1 cellular context compared by ENCODE assay signal in the genomic region with DNA sequence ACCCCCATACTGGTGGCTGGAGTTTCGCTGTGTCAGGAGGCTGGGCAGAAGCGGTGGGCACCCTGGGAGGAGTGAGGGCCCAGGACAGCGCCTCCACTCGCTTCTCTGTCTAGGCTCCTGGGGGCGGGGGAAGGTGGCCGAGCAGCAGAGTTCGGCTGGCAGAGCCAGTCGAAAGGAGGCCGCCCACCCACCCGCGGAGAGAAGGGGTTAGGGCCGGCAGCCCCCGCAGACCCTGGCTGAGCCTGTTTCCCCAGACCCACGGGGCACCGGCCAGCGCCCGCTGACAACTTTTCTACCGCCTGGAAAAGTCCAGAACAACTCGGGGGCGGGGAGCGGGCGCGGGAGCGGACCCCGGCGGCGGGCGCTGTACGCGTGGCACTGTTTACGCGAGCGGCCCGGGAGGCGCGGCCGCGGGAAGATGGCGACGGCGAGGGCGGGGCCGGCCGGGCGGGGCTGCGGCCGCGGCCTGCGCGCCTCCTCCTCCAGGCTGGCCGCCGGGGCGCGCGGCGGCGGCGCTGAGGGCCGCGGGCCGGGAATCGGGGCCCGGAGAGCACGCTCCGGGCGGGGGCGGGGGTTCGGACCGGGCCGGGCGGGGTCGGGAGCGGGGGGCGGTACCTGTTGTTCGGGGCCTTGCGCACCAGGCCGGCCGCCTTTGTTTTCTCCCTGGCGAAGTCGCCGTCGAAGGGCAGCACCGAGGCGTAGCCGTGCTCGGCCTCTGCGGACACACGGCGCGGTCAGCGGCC.
TF ChIP-seq lines count a peak whose summit lies in the region.

No MANE protein-coding gene starts in this region.

TF ChIP-seq in K562, 482 proteins besides CTCF, POLR2A, EP300 and RAD21 (continued from another document and continues in another):
- TF ChIP-seq ZBED1 (IDR thresholded peaks at IDR 0.05) (no peak), SIN3A (IDR thresholded peaks at IDR 0.05; ENCODE audit: borderline replicate concordance in 2 of 2, control insufficient read depth in 1 of 2, low read depth in 2 of 2, low read length in 2 of 2) (peak; percentile 60 to 77; a peak in 1 of 4 replicates), NFE2 (IDR thresholded peaks at IDR 0.05; ENCODE audit: low read depth) (no peak), POLR2H (tag; IDR thresholded peaks at IDR 0.05; ENCODE audit: low read depth) (no peak), VEZF1 (CRISPR knock-in tag; IDR thresholded peaks at IDR 0.05) (peak; percentile 90), ZBTB40 (IDR thresholded peaks at IDR 0.05) (peak; percentile 40; the same call in 1 of the 2 replicates), ZBTB40 (CRISPR knock-in tag; IDR thresholded peaks at IDR 0.05) (no peak), MYC (IDR thresholded peaks at IDR 0.05; ENCODE audit: low read depth, low read length) (peak; percentile 61), MYC (CRISPR knock-in tag; IDR thresholded peaks at IDR 0.05; ENCODE audit: borderline replicate concordance, low read depth) (no peak), SRSF7 (optimal IDR thresholded peaks at IDR 0.05; ENCODE audit: low read depth, low read length) (no peak), SFPQ (IDR thresholded peaks at IDR 0.05; ENCODE audit: low read depth, low read length) (no peak), CBX5 (IDR thresholded peaks at IDR 0.05; ENCODE audit: borderline replicate concordance, low read depth) (no peak), ZFX (CRISPR knock-in tag; IDR thresholded peaks at IDR 0.05) (peak; percentile 74), RBM22 (IDR thresholded peaks at IDR 0.05; ENCODE audit: low read depth, low read length, poor library complexity, severe bottlenecking) (no peak), ZNF197 (CRISPR knock-in tag; IDR thresholded peaks at IDR 0.05; ENCODE audit: low read depth) (no peak)
- TF ChIP-seq, protein P1, sequence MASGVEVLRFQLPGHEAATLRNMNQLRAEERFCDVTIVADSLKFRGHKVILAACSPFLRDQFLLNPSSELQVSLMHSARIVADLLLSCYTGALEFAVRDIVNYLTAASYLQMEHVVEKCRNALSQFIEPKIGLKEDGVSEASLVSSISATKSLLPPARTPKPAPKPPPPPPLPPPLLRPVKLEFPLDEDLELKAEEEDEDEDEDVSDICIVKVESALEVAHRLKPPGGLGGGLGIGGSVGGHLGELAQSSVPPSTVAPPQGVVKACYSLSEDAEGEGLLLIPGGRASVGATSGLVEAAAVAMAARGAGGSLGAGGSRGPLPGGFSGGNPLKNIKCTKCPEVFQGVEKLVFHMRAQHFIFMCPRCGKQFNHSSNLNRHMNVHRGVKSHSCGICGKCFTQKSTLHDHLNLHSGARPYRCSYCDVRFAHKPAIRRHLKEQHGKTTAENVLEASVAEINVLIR (CRISPR knock-in tag; IDR thresholded peaks at IDR 0.05), result no peak
- TF ChIP-seq, protein P2, sequence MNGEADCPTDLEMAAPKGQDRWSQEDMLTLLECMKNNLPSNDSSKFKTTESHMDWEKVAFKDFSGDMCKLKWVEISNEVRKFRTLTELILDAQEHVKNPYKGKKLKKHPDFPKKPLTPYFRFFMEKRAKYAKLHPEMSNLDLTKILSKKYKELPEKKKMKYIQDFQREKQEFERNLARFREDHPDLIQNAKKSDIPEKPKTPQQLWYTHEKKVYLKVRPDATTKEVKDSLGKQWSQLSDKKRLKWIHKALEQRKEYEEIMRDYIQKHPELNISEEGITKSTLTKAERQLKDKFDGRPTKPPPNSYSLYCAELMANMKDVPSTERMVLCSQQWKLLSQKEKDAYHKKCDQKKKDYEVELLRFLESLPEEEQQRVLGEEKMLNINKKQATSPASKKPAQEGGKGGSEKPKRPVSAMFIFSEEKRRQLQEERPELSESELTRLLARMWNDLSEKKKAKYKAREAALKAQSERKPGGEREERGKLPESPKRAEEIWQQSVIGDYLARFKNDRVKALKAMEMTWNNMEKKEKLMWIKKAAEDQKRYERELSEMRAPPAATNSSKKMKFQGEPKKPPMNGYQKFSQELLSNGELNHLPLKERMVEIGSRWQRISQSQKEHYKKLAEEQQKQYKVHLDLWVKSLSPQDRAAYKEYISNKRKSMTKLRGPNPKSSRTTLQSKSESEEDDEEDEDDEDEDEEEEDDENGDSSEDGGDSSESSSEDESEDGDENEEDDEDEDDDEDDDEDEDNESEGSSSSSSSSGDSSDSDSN (IDR thresholded peaks at IDR 0.05; ENCODE audit: borderline replicate concordance in 1 of 2, low read depth in 2 of 2, low read length in 2 of 2), result no peak
- TF ChIP-seq, protein P3, sequence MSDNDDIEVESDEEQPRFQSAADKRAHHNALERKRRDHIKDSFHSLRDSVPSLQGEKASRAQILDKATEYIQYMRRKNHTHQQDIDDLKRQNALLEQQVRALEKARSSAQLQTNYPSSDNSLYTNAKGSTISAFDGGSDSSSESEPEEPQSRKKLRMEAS (CRISPR knock-in tag; IDR thresholded peaks at IDR 0.05), result peak; percentile 24; the same call in 1 of the 2 replicates
- TF ChIP-seq, protein P4, sequence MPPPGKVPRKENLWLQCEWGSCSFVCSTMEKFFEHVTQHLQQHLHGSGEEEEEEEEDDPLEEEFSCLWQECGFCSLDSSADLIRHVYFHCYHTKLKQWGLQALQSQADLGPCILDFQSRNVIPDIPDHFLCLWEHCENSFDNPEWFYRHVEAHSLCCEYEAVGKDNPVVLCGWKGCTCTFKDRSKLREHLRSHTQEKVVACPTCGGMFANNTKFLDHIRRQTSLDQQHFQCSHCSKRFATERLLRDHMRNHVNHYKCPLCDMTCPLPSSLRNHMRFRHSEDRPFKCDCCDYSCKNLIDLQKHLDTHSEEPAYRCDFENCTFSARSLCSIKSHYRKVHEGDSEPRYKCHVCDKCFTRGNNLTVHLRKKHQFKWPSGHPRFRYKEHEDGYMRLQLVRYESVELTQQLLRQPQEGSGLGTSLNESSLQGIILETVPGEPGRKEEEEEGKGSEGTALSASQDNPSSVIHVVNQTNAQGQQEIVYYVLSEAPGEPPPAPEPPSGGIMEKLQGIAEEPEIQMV (tag; conservative IDR thresholded peaks at IDR 0.05; ENCODE audit: low read depth), result no peak
